1 cellular context compared by ENCODE assay signal in the genomic region with DNA sequence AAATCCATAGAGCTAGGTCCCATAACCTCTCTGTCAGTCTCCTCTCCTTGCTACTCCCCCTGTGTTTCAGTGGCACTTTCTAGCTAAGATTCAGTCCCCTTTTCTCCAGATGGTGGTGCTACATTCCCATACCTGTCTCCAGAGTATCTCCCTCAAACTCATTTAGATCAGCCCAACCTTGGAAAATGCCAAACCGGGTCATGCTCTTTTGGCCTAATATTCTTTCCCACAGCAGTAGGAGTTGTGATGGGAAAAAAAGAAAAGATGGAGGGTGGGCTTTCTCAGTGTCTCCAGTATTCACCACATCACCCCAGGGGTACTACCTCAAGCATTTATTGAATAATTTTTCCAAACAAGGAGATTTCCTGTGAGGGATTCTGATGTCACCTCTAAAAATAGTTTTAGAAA.
TF ChIP-seq lines count a peak whose summit lies in the region.

No MANE protein-coding gene starts in this region.

TF ChIP-seq in HepG2, 621 proteins besides CTCF, POLR2A, EP300 and RAD21 (continued from another document and continues in another):
- TF ChIP-seq, protein P1, sequence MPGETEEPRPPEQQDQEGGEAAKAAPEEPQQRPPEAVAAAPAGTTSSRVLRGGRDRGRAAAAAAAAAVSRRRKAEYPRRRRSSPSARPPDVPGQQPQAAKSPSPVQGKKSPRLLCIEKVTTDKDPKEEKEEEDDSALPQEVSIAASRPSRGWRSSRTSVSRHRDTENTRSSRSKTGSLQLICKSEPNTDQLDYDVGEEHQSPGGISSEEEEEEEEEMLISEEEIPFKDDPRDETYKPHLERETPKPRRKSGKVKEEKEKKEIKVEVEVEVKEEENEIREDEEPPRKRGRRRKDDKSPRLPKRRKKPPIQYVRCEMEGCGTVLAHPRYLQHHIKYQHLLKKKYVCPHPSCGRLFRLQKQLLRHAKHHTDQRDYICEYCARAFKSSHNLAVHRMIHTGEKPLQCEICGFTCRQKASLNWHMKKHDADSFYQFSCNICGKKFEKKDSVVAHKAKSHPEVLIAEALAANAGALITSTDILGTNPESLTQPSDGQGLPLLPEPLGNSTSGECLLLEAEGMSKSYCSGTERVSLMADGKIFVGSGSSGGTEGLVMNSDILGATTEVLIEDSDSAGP (CRISPR knock-in tag; IDR thresholded peaks at IDR 0.05; ENCODE audit: borderline replicate concordance) = no peak
- TF ChIP-seq NKX3-1 (CRISPR knock-in tag; IDR thresholded peaks at IDR 0.05) (no peak), ZNF264 (CRISPR knock-in tag; IDR thresholded peaks at IDR 0.05) (no peak), FOSL2 (CRISPR knock-in tag; IDR thresholded peaks at IDR 0.05) (no peak), PAX8 (CRISPR knock-in tag; IDR thresholded peaks at IDR 0.05; ENCODE audit: borderline replicate concordance) (no peak), RARG (CRISPR knock-in tag; IDR thresholded peaks at IDR 0.05; ENCODE audit: low read depth) (no peak), ZNF737 (CRISPR knock-in tag; IDR thresholded peaks at IDR 0.05; ENCODE audit: borderline replicate concordance) (no peak), ISX (CRISPR knock-in tag; conservative IDR thresholded peaks at IDR 0.05) (no peak), ZNF101 (CRISPR knock-in tag; IDR thresholded peaks at IDR 0.05; ENCODE audit: borderline replicate concordance, low read depth) (no peak), ZZZ3 (CRISPR knock-in tag; IDR thresholded peaks at IDR 0.05; ENCODE audit: borderline replicate concordance) (no peak), REL (CRISPR knock-in tag; conservative IDR thresholded peaks at IDR 0.05) (no peak), ATAD3A (CRISPR knock-in tag; IDR thresholded peaks at IDR 0.05) (no peak), NFIC (IDR thresholded peaks at IDR 0.05; ENCODE audit: low read length) (no peak), ZNF609 (CRISPR knock-in tag; IDR thresholded peaks at IDR 0.05; ENCODE audit: borderline replicate concordance) (no peak), ETV6 (CRISPR knock-in tag; conservative IDR thresholded peaks at IDR 0.05) (no peak), GATAD2A (CRISPR knock-in tag; IDR thresholded peaks at IDR 0.05) (0 out of 2 replicates have a peak, but pooled peaks have one; percentile 21), ZNF7 (CRISPR knock-in tag; IDR thresholded peaks at IDR 0.05) (no peak), ZNF280B (CRISPR knock-in tag; IDR thresholded peaks at IDR 0.05; ENCODE audit: borderline replicate concordance) (no peak), HOXA3 (CRISPR knock-in tag; IDR thresholded peaks at IDR 0.05) (no peak), ZNF468 (CRISPR knock-in tag; IDR thresholded peaks at IDR 0.05) (no peak), ZNF30 (CRISPR knock-in tag; IDR thresholded peaks at IDR 0.05) (no peak), HMGXB3 (CRISPR knock-in tag; IDR thresholded peaks at IDR 0.05; ENCODE audit: borderline replicate concordance) (no peak), ELF1 (CRISPR knock-in tag; IDR thresholded peaks at IDR 0.05) (no peak), ZNF776 (CRISPR knock-in tag; IDR thresholded peaks at IDR 0.05) (no peak)
- TF ChIP-seq, protein P2, sequence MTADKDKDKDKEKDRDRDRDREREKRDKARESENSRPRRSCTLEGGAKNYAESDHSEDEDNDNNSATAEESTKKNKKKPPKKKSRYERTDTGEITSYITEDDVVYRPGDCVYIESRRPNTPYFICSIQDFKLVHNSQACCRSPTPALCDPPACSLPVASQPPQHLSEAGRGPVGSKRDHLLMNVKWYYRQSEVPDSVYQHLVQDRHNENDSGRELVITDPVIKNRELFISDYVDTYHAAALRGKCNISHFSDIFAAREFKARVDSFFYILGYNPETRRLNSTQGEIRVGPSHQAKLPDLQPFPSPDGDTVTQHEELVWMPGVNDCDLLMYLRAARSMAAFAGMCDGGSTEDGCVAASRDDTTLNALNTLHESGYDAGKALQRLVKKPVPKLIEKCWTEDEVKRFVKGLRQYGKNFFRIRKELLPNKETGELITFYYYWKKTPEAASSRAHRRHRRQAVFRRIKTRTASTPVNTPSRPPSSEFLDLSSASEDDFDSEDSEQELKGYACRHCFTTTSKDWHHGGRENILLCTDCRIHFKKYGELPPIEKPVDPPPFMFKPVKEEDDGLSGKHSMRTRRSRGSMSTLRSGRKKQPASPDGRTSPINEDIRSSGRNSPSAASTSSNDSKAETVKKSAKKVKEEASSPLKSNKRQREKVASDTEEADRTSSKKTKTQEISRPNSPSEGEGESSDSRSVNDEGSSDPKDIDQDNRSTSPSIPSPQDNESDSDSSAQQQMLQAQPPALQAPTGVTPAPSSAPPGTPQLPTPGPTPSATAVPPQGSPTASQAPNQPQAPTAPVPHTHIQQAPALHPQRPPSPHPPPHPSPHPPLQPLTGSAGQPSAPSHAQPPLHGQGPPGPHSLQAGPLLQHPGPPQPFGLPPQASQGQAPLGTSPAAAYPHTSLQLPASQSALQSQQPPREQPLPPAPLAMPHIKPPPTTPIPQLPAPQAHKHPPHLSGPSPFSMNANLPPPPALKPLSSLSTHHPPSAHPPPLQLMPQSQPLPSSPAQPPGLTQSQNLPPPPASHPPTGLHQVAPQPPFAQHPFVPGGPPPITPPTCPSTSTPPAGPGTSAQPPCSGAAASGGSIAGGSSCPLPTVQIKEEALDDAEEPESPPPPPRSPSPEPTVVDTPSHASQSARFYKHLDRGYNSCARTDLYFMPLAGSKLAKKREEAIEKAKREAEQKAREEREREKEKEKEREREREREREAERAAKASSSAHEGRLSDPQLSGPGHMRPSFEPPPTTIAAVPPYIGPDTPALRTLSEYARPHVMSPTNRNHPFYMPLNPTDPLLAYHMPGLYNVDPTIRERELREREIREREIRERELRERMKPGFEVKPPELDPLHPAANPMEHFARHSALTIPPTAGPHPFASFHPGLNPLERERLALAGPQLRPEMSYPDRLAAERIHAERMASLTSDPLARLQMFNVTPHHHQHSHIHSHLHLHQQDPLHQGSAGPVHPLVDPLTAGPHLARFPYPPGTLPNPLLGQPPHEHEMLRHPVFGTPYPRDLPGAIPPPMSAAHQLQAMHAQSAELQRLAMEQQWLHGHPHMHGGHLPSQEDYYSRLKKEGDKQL (CRISPR knock-in tag; IDR thresholded peaks at IDR 0.05; ENCODE audit: low read depth) = no peak
- TF ChIP-seq, protein P3, sequence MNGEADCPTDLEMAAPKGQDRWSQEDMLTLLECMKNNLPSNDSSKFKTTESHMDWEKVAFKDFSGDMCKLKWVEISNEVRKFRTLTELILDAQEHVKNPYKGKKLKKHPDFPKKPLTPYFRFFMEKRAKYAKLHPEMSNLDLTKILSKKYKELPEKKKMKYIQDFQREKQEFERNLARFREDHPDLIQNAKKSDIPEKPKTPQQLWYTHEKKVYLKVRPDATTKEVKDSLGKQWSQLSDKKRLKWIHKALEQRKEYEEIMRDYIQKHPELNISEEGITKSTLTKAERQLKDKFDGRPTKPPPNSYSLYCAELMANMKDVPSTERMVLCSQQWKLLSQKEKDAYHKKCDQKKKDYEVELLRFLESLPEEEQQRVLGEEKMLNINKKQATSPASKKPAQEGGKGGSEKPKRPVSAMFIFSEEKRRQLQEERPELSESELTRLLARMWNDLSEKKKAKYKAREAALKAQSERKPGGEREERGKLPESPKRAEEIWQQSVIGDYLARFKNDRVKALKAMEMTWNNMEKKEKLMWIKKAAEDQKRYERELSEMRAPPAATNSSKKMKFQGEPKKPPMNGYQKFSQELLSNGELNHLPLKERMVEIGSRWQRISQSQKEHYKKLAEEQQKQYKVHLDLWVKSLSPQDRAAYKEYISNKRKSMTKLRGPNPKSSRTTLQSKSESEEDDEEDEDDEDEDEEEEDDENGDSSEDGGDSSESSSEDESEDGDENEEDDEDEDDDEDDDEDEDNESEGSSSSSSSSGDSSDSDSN (CRISPR knock-in tag; IDR thresholded peaks at IDR 0.05) = no peak
- TF ChIP-seq, protein P4, sequence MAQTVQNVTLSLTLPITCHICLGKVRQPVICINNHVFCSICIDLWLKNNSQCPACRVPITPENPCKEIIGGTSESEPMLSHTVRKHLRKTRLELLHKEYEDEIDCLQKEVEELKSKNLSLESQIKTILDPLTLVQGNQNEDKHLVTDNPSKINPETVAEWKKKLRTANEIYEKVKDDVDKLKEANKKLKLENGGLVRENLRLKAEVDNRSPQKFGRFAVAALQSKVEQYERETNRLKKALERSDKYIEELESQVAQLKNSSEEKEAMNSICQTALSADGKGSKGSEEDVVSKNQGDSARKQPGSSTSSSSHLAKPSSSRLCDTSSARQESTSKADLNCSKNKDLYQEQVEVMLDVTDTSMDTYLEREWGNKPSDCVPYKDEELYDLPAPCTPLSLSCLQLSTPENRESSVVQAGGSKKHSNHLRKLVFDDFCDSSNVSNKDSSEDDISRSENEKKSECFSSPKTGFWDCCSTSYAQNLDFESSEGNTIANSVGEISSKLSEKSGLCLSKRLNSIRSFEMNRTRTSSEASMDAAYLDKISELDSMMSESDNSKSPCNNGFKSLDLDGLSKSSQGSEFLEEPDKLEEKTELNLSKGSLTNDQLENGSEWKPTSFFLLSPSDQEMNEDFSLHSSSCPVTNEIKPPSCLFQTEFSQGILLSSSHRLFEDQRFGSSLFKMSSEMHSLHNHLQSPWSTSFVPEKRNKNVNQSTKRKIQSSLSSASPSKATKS (CRISPR knock-in tag; IDR thresholded peaks at IDR 0.05) = no peak
- TF ChIP-seq, protein P5, sequence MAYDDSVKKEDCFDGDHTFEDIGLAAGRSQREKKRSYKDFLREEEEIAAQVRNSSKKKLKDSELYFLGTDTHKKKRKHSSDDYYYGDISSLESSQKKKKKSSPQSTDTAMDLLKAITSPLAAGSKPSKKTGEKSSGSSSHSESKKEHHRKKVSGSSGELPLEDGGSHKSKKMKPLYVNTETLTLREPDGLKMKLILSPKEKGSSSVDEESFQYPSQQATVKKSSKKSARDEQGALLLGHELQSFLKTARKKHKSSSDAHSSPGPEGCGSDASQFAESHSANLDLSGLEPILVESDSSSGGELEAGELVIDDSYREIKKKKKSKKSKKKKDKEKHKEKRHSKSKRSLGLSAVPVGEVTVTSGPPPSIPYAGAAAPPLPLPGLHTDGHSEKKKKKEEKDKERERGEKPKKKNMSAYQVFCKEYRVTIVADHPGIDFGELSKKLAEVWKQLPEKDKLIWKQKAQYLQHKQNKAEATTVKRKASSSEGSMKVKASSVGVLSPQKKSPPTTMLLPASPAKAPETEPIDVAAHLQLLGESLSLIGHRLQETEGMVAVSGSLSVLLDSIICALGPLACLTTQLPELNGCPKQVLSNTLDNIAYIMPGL (CRISPR knock-in tag; IDR thresholded peaks at IDR 0.05; ENCODE audit: borderline replicate concordance in 1 of 2, low read depth in 1 of 2) = 0 out of 4 replicates have a peak, but pooled peaks of 1 of the 2 experiments have one; percentile 50
